Comparison of ENCODE assay signal across 22 cellular contexts in the genomic region with DNA sequence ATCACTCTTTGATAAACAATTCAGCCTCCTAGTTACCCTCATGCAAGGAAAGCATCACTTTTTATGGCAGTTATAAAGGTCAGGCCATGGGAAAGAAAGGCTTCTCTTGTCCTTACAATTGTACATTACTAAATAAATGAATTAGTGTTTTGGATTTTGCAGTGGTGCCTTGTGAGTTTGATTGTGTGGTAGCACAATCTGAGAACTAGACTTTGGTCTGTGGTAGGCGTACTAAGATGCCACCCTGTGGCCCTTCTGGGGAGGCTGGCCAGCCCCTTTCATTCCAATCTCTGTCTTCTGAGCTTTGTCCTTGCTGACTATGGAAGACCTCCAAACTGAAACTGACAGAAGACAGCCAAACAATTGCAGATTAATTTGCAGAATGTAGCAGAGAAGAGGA. TPM values are rescaled to one million over a fixed set of nuclear protein-coding genes. Genes with fewer than 3 reads are reported as not detected.
DNase-seq lines count a peak whose midpoint lies in the region; ATAC-seq, FAIRE-seq and TF ChIP-seq lines count a peak whose summit lies in the region.
"Had no signal": no experiment of that assay in that cellular context is flagged by ENCODE, and none has a peak within 500 bp of the region (broad histone marks: within the 10 kb centered on the region; RNA-seq: fewer than 3 reads in every experiment).

No MANE protein-coding gene starts in this region.

- no peak overlapping the region for H3K4me2 ChIP-seq in OCI-LY7 (ENCODE audit: low read length)

- H4K20me1 ChIP-seq in OCI-LY7 (ENCODE audit: insufficient read depth, low read length) = no peaks in the 10 kb centered on the region

- no peak for FAIRE-seq in small intestine (lab: Jason Lieb, UNC)
- FAIRE-seq: colon, endometrium had no signal

- no peaks in the 10 kb centered on the region for H3K79me2 ChIP-seq in OCI-LY7 (ENCODE audit: insufficient read depth, low read depth, low read length)

- H2AFZ ChIP-seq in OCI-LY7 (ENCODE audit: low read length) = no peak overlapping the region

- H3K9me3 ChIP-seq in OCI-LY7 (ENCODE audit: low read length) = 0 out of 2 replicates have a peak, but pooled peaks cover 3% of the 10 kb centered on the region
- H3K9me3 ChIP-seq in small intestine (ENCODE audit: control insufficient read depth, low read depth) = no peaks in the 10 kb centered on the region
- no peaks in the 10 kb centered on the region for H3K9me3 ChIP-seq in lower lobe of right lung
- H3K9me3 ChIP-seq: transverse colon had no signal

- H3K27me3 ChIP-seq in small intestine (ENCODE audit: control insufficient read depth in 2 of 2, insufficient read depth in 2 of 2, low read length in 2 of 2) (no peaks in the 10 kb centered on the region), lower lobe of right lung (ENCODE audit: low read depth) (no peaks in the 10 kb centered on the region)
- H3K27me3 ChIP-seq: transverse colon had no signal

- TF ChIP-seq CTCF in OCI-LY7 (conservative IDR thresholded peaks at IDR 0.05; ENCODE audit: low read length) (peak; percentile 61), lower lobe of right lung (IDR thresholded peaks at IDR 0.05) (no peak)

- H3K4me3 ChIP-seq in OCI-LY7 (ENCODE audit: low read depth, low read length, poor library complexity, severe bottlenecking) (no peak overlapping the region), small intestine (ENCODE audit: low read depth in 1 of 2, low read length in 2 of 2) (no peak overlapping the region), lower lobe of right lung (no peak overlapping the region)
- H3K4me3 ChIP-seq: transverse colon had no signal

- no peaks in the 10 kb centered on the region for H3K4me1 ChIP-seq in OCI-LY7 (ENCODE audit: insufficient read depth, low read length, poor library complexity, severe bottlenecking)
- no peaks in the 10 kb centered on the region for H3K4me1 ChIP-seq in small intestine (ENCODE audit: control insufficient read depth in 2 of 2, insufficient read depth in 1 of 2, low read depth in 1 of 2, low read length in 1 of 2)
- no peaks in the 10 kb centered on the region for H3K4me1 ChIP-seq in lower lobe of right lung
- H3K4me1 ChIP-seq: transverse colon had no signal

- DNase-seq in Right ventricle myocardium superior = no peak
- no peak for DNase-seq in cardiac septum (ENCODE audit: low spot score)
- peak; percentile 30 for DNase-seq in OCI-LY7 (ENCODE audit: low spot score)
- peak; percentile 97 for DNase-seq in foreskin melanocyte
- DNase-seq in small intestine = peak; percentile 26
- DNase-seq in NCI-H1930 (lab: John Stamatoyannopoulos, UW) = no peak
- DNase-seq in lower lobe of right lung = no peak
- DNase-seq: activated CD8-positive, alpha-beta T cell treated with anti-CD3 and anti-CD28 coated beads, Interleukin-2, amount 10 ng/mL, durations not matched to agents 7 days and 5 days; activated T-cell treated with anti-CD3 and anti-CD28 coated beads, Interleukin-2, amount 50 U/mL, for 48 hours; CD4-positive, alpha-beta memory T cell; DND-41; NCI-H1436; occipital lobe; retina; stimulated activated naive B cell treated with anti-CD40 and anti-IgM and Interleukin-4, amounts not matched to agents 10 μg/mL and 1 μg/mL and 100 μg/mL, for 72 hours; T-helper 1 cell; transverse colon had no signal

- H3K27ac ChIP-seq in OCI-LY7 (ENCODE audit: low read depth, low read length, poor library complexity, severe bottlenecking) (no peak overlapping the region), small intestine (ENCODE audit: low read depth in 1 of 2, low read length in 1 of 2) (no peak overlapping the region), lower lobe of right lung (no peak overlapping the region)
- H3K27ac ChIP-seq: RWPE1, transverse colon, VCaP had no signal

- H3K36me3 ChIP-seq in OCI-LY7 (ENCODE audit: insufficient read depth, low read length) = no peaks in the 10 kb centered on the region
- no peaks in the 10 kb centered on the region for H3K36me3 ChIP-seq in small intestine (ENCODE audit: control insufficient read depth in 2 of 2, insufficient read depth in 2 of 2, low read length in 2 of 2)
- H3K36me3 ChIP-seq in lower lobe of right lung = no peaks in the 10 kb centered on the region
- H3K36me3 ChIP-seq: transverse colon had no signal

- BruUV-seq in OCI-LY7 (replicated peaks; lab: Mats Ljungman, UMichigan) = no TSS peak

- WGBS in small intestine, 3 donors = 14 to 64% (median 35%) methylated on average over 1 of the region's 1 CpG

- intact Hi-C loops in Right ventricle myocardium superior (cut with DNase I) = no loop called here
- intact Hi-C loops in cardiac septum (cut with DNase I) = no loop called here
- intact Hi-C loops in OCI-LY7 (cut with micrococcal nuclease; ENCODE audit: unreplicated experiment) = no loop called here
- intact Hi-C loops in lower lobe of right lung (cut with DNase I) = no loop called here

- CTCF ChIA-PET in OCI-LY7 (lab: Charles Lee; ENCODE audit: unreplicated experiment) = interaction anchor here (0.6 kb wide), 1 partner anchor 114 kb away, joined by 3 read pairs; no protein-coding TSS in a partner anchor

- H3K9me2 ChIP-seq in OCI-LY7 (ENCODE audit: insufficient read depth, low read length) = no peaks in the 10 kb centered on the region

- POLR2A ChIA-PET in OCI-LY7 (lab: Charles Lee) = interaction anchor here (1.0 kb wide), 1 partner anchor 8 kb away, joined by 3 read pairs; no protein-coding TSS in a partner anchor

- ATAC-seq in Right ventricle myocardium superior (ENCODE audit: poor library complexity) (peak; percentile 83), GM18867 (IDR thresholded peaks at IDR 0.05; ENCODE audit: unreplicated experiment) (no peak), lower lobe of right lung (no peak)
- ATAC-seq: activated CD8-positive, alpha-beta T cell treated with anti-CD3 and anti-CD28 coated beads, Interleukin-2, amount 10 ng/mL, durations not matched to agents 7 days and 5 days; stimulated activated naive B cell treated with anti-CD40 and anti-IgM and Interleukin-4, amounts not matched to agents 10 μg/mL and 1 μg/mL and 100 μg/mL, for 72 hours had no signal

RNA-seq across cellular contexts. Expression of a gene that starts 14.6 kb away (rescaled TPM):
- total RNA-seq in Right ventricle myocardium superior (110 TPM), cardiac septum (110 TPM), OCI-LY7 (2022) (572 and 601 TPM in 2 replicates), lower lobe of right lung (146 TPM)
- 127 and 159 TPM in 2 replicates for total RNA-seq in OCI-LY7 (2014; rRNA removed; shearing (Covaris generic))
- 100 to 1,000 TPM; 122 to 212 (median 129) TPM for polyA plus RNA-seq in small intestine

RNA-seq across cellular contexts. Expression of a gene that starts 41.9 kb away (rescaled TPM):
- total RNA-seq in Right ventricle myocardium superior (104 TPM), cardiac septum (154 TPM), OCI-LY7 (2022) (394 and 425 TPM in 2 replicates), lower lobe of right lung (140 TPM)
- total RNA-seq in OCI-LY7 (2014; rRNA removed; shearing (Covaris generic)) = 224 and 319 TPM in 2 replicates
- polyA plus RNA-seq in small intestine = 100 to 1,000 TPM in 2 of 3 donors, 10 to 100 TPM in 1; 96.6 to 206 (median 111) TPM

RNA-seq across cellular contexts. Expression of a gene that starts 42.0 kb away (rescaled TPM):
- total RNA-seq in Right ventricle myocardium superior (12.8 TPM), cardiac septum (18.6 TPM), OCI-LY7 (2022) (64.9 and 70.2 TPM in 2 replicates), lower lobe of right lung (23.7 TPM)
- 49.7 and 58.7 TPM in 2 replicates for total RNA-seq in OCI-LY7 (2014; rRNA removed; shearing (Covaris generic))
- 10 to 100 TPM; 25.3 to 45.1 (median 30.3) TPM for polyA plus RNA-seq in small intestine

Comparison
In these comparisons a context has a peak if more than half of its experiments do, and no peak if none do; other contexts are left out.
1. DNase-seq: peak in OCI-LY7 (single experiment), foreskin melanocyte (single experiment) and small intestine (single experiment); none in Right ventricle myocardium superior (single experiment), cardiac septum (single experiment), NCI-H1930 (0 of 2) and lower lobe of right lung (single experiment).